Comparison of ENCODE assay signal across 12 cellular contexts in the genomic region with DNA sequence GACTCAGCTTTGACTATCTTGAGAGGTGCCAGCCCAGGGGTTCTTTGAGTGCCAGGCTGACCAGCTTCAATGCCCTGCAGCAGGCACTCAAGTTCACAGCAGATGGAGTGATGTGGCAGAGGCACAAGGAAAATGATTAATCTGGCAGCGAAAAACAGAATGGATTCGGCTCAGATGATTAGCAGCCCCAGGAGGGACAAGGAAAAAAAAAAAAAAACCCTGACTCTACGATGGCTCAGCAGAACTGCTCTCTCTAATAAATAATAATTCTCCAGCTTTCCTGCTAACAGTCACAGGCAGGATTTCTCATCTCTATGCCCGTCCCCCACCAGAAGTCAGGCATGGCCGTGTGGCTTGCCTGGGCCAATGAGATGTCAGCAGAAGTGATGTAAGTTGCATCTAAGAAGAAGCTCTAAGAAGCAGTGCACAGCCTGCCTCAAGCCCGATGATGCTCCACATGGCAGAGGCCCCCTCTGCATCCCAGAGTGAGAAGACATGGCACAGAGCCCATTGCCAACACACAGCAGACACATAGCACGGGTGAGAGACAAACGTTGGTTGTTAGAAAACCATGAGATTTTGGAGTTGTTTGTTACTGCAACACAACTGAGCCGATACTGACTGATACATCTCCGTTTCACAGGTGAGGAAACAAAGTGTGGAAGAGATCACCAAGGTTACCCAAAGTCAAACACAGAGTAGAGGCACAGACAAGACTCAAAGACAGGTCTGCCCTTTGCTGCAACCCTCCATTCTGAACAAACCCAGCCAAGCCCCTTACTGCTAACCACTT.
DNase-seq lines count a peak whose midpoint lies in the region; ATAC-seq and TF ChIP-seq lines count a peak whose summit lies in the region.
"Had no signal": no experiment of that assay in that cellular context is flagged by ENCODE, and none has a peak within 500 bp of the region (broad histone marks: within the 10 kb centered on the region; RNA-seq: fewer than 3 reads in every experiment).

No MANE protein-coding gene starts in this region.

- H4K20me1 ChIP-seq in PC-3 (ENCODE audit: low read length) (no peaks in the 10 kb centered on the region), MM.1S (ENCODE audit: insufficient read depth, low read length) (no peaks in the 10 kb centered on the region)

- H3K4me2 ChIP-seq in PC-3 (ENCODE audit: low read length) (no peak overlapping the region), MM.1S (ENCODE audit: low read depth, low read length) (no peak overlapping the region)

- in situ Hi-C loops in gastrocnemius medialis (cut with MboI; ENCODE audit: low sequenced_read_pairs in 4 of 4) = loop anchor here in 2 of 4 donors (25.0 kb wide), 1 partner anchor 390 kb away; no protein-coding TSS in a partner anchor

- no peaks in the 10 kb centered on the region for H3K79me2 ChIP-seq in PC-3 (ENCODE audit: low read length)
- H3K79me2 ChIP-seq in MM.1S (ENCODE audit: low read length) = no peaks in the 10 kb centered on the region

- ATAC-seq in PC-3 (peak; percentile 42), gastrocnemius medialis (peak; percentile 66 to 67), HG03095 (IDR thresholded peaks at IDR 0.05; ENCODE audit: unreplicated experiment) (no peak), GM18498 (IDR thresholded peaks at IDR 0.05; ENCODE audit: unreplicated experiment) (no peak), left lobe of liver (no peak)
- ATAC-seq: activated T-cell treated with anti-CD3 and anti-CD28 coated beads, Interleukin-2, amount 50 U/mL, for 4 hours had no signal

- H3K9me3 ChIP-seq in PC-3 (ENCODE audit: low read length) = no peaks in the 10 kb centered on the region
- H3K9me3 ChIP-seq in gastrocnemius medialis = no peaks in the 10 kb centered on the region
- H3K9me3 ChIP-seq in MM.1S (replicated peaks; ENCODE audit: insufficient read depth, low read length) = no peaks in the 10 kb centered on the region
- H3K9me3 ChIP-seq: colonic mucosa had no signal

- H3F3A ChIP-seq in PC-3 (ENCODE audit: low read length, unreplicated experiment) = no peaks in the 10 kb centered on the region
- peaks cover 11% of the 10 kb centered on the region for H3F3A ChIP-seq in MM.1S (ENCODE audit: insufficient read depth, low read length)

- H2AFZ ChIP-seq in PC-3 (ENCODE audit: low read length) = no peak overlapping the region
- no peak overlapping the region for H2AFZ ChIP-seq in MM.1S (ENCODE audit: low read length)

- no peak overlapping the region for H3K4me3 ChIP-seq in PC-3 (ENCODE audit: low read length)
- H3K4me3 ChIP-seq in gastrocnemius medialis = no peak overlapping the region
- H3K4me3 ChIP-seq in MM.1S (ENCODE audit: low read length) = no peak overlapping the region
- H3K4me3 ChIP-seq: colonic mucosa had no signal

- no peaks in the 10 kb centered on the region for H3K9me2 ChIP-seq in PC-3 (replicated peaks; ENCODE audit: low read length)
- H3K9me2 ChIP-seq in MM.1S (replicated peaks; ENCODE audit: insufficient read depth, low read length) = no peaks in the 10 kb centered on the region

- no peaks in the 10 kb centered on the region for H3K27me3 ChIP-seq in PC-3 (ENCODE audit: low read length)
- H3K27me3 ChIP-seq in gastrocnemius medialis = no peaks in the 10 kb centered on the region
- H3K27me3 ChIP-seq in MM.1S (replicated peaks; ENCODE audit: insufficient read depth, low read length) = no peaks in the 10 kb centered on the region
- H3K27me3 ChIP-seq: colonic mucosa had no signal

- POLR2A ChIA-PET in PC-3 (lab: Charles Lee; ENCODE audit: unreplicated experiment) = no interaction called here

- CTCF ChIA-PET in PC-3 (lab: Charles Lee) = interaction anchor here (0.7 to 2.6 kb wide), 2 partner anchors 12 kb away, joined by 3 to 7 read pairs; no protein-coding TSS in a partner anchor

- H3K9ac ChIP-seq in PC-3 (ENCODE audit: low read length) (no peak overlapping the region), MM.1S (ENCODE audit: low read length) (no peak overlapping the region)

- H3K27ac ChIP-seq in PC-3 (ENCODE audit: low read length) (no peak overlapping the region), gastrocnemius medialis (peak overlapping the region; percentile 66 to 92 (median 88)), MM.1S (ENCODE audit: low read length) (no peak overlapping the region)
- H3K27ac ChIP-seq: colonic mucosa had no signal

- DNase-seq in GM03348 (ENCODE audit: low spot score) (peak; percentile 75), PC-3 (peak; percentile 61), fibroblast of gingiva (ENCODE audit: low read depth) (peak; percentile 84), gastrocnemius medialis (peak; percentile 55 to 76), left lobe of liver (ENCODE audit: low spot score) (no peak), MM.1S (no peak)
- DNase-seq: activated T-cell treated with anti-CD3 and anti-CD28 coated beads, Interleukin-2, amount 50 U/mL, for 4 hours; colonic mucosa; GF-D8; NCI-H345 had no signal

- TF ChIP-seq POLR2A in gastrocnemius medialis (IDR thresholded peaks at IDR 0.05) = no peak

- intact Hi-C loops in PC-3 (cut with micrococcal nuclease) = no loop called here
- intact Hi-C loops in gastrocnemius medialis (cut with DNase I; ENCODE audit: low total_unique reads) = no loop called here

- no TSS peak for BruUV-seq in PC-3 (replicated peaks; lab: Mats Ljungman, UMichigan)

- H3K4me1 ChIP-seq in PC-3 (ENCODE audit: insufficient read depth, low read length) (peaks cover 20% of the 10 kb centered on the region), gastrocnemius medialis (peaks cover 33 to 48% of the 10 kb centered on the region in 2 donors), MM.1S (ENCODE audit: low read length) (peaks cover 16% of the 10 kb centered on the region)

- H3K36me3 ChIP-seq in PC-3 (ENCODE audit: low read depth, low read length) = no peaks in the 10 kb centered on the region
- H3K36me3 ChIP-seq in gastrocnemius medialis = no peaks in the 10 kb centered on the region
- H3K36me3 ChIP-seq in MM.1S (replicated peaks; ENCODE audit: insufficient read depth, low read length) = no peaks in the 10 kb centered on the region
- H3K36me3 ChIP-seq: colonic mucosa had no signal

- TF ChIP-seq CTCF in PC-3 (conservative IDR thresholded peaks at IDR 0.05; ENCODE audit: low read depth, low read length) (no peak), gastrocnemius medialis (IDR thresholded peaks at IDR 0.05 in 4 of 5, conservative IDR thresholded peaks at IDR 0.05 in 1 of 5) (no peak), MM.1S (IDR thresholded peaks at IDR 0.05; ENCODE audit: low read length) (no peak)

Comparison
In these comparisons a context has a peak if more than half of its experiments do, and no peak if none do; other contexts are left out.
1. DNase-seq: peak in GM03348 (single experiment), PC-3 (single experiment), fibroblast of gingiva (single experiment) and gastrocnemius medialis (2 of 2); none in left lobe of liver (single experiment) and MM.1S (single experiment).
2. ATAC-seq: peak in PC-3 (single experiment) and gastrocnemius medialis (2 of 2); none in HG03095 (single experiment), GM18498 (single experiment) and left lobe of liver (single experiment).
3. H3K27ac ChIP-seq: peak in gastrocnemius medialis (4 of 4); none in PC-3 (single experiment) and MM.1S (single experiment).